In genomic region chr10:124025638-124026336, GRCh38 we compare ENCODE assay signal across 8 cellular contexts.
DNase-seq lines count a peak whose midpoint lies in the region; ATAC-seq lines count a peak whose summit lies in the region.

No MANE protein-coding gene starts in this region.

- no peaks in the 10 kb centered on the region for H3K9me3 ChIP-seq in BLaER1 treated with 17β-estradiol and CSF1 and Interleukin-3, amounts not matched to agents 10 nM and 100 nM (replicated peaks in 1 of 11)
- H3K9me3 ChIP-seq in adipocyte (ENCODE audit: control insufficient read depth, low read length): no peaks in the 10 kb centered on the region

- H4K20me1 ChIP-seq in BLaER1 treated with 17β-estradiol and CSF1 and Interleukin-3, amounts not matched to agents 10 nM and 100 nM: peaks cover 0 to 100% (median 70%) of the 10 kb centered on the region in 11 experiments; a peak in 18 of 22 replicates

- H3K36me3 Mint-ChIP-seq in memory B cell: peaks cover 20% of the 10 kb centered on the region

- ATAC-seq in memory B cell (ENCODE audit: low read depth) (peak; percentile 60), HG02798 (IDR thresholded peaks at IDR 0.05; ENCODE audit: poor library complexity, unreplicated experiment) (no peak), HG03039 (IDR thresholded peaks at IDR 0.05; ENCODE audit: unreplicated experiment) (no peak)

- H3K27ac ChIP-seq in BLaER1 treated with 17β-estradiol and CSF1 and Interleukin-3, amounts not matched to agents 10 nM and 100 nM: peak overlapping the region in 9 of 11 experiments; percentile 1 to 56 (median 29); a peak in 14 of 22 replicates

- peak; percentile 33 for DNase-seq in HT-29 (ENCODE audit: low spot score)
- peak; percentile 22 for DNase-seq in adipocyte (ENCODE audit: low read depth)
- no peak for DNase-seq in memory B cell (ENCODE audit: low spot score in 2 of 2)
- no peak for DNase-seq in kidney tubule cell (ENCODE audit: low spot score)
- no peak for DNase-seq in NCI-H2171 treated with DMSO at 0.1 percent for 48 hours (lab: John Stamatoyannopoulos, UW)

- peaks cover 13% of the 10 kb centered on the region for H3K4me1 Mint-ChIP-seq in memory B cell

- H3K27ac Mint-ChIP-seq in memory B cell: no peak overlapping the region

- peak overlapping the region in 9 of 11 experiments; percentile 1 to 43 (median 18); a peak in 9 of 22 replicates for H3K4me2 ChIP-seq in BLaER1 treated with 17β-estradiol and CSF1 and Interleukin-3, amounts not matched to agents 10 nM and 100 nM

- peaks cover 16 to 42% (median 24%) of the 10 kb centered on the region in 10 experiments; a peak in 19 of 20 replicates for H3K4me1 ChIP-seq in BLaER1 treated with 17β-estradiol and CSF1 and Interleukin-3, amounts not matched to agents 10 nM and 100 nM
- no peaks in the 10 kb centered on the region for H3K4me1 ChIP-seq in adipocyte (ENCODE audit: control insufficient read depth, insufficient read depth, low read length)

- no peaks in the 10 kb centered on the region for H3K27me3 ChIP-seq in BLaER1 treated with 17β-estradiol and CSF1 and Interleukin-3, amounts not matched to agents 10 nM and 100 nM
- peaks cover 5% of the 10 kb centered on the region for H3K27me3 ChIP-seq in adipocyte (replicated peaks; ENCODE audit: control insufficient read depth, insufficient read depth, low read length)

- H3K9ac ChIP-seq in BLaER1 treated with 17β-estradiol and CSF1 and Interleukin-3, amounts not matched to agents 10 nM and 100 nM: peak overlapping the region in 5 of 11 experiments; percentile 2 to 39 (median 10); a peak in 3 of 22 replicates
- H3K9ac ChIP-seq in adipocyte (ENCODE audit: low read length): no peak overlapping the region

- no peaks in the 10 kb centered on the region for H3K27me3 Mint-ChIP-seq in memory B cell

- H3K4me3 Mint-ChIP-seq in memory B cell: no peak overlapping the region

- H3K4me3 ChIP-seq in BLaER1 treated with 17β-estradiol and CSF1 and Interleukin-3, amounts not matched to agents 10 nM and 100 nM: no peak overlapping the region
- H3K4me3 ChIP-seq in adipocyte (ENCODE audit: low read length): no peak overlapping the region

- H3K9me3 Mint-ChIP-seq in memory B cell: no peaks in the 10 kb centered on the region

- H3K36me3 ChIP-seq in BLaER1 treated with 17β-estradiol and CSF1 and Interleukin-3, amounts not matched to agents 10 nM and 100 nM: peaks cover 85 to 100% (median 98%) of the 10 kb centered on the region in 11 experiments
- H3K36me3 ChIP-seq in adipocyte (ENCODE audit: control insufficient read depth, insufficient read depth, low read length, severe bottlenecking): peaks cover 2% of the 10 kb centered on the region

Comparison
In these comparisons a context has a peak if more than half of its experiments do, and no peak if none do; other contexts are left out.
1. DNase-seq: peak in HT-29 (single experiment) and adipocyte (single experiment); none in memory B cell (0 of 2), kidney tubule cell (single experiment) and NCI-H2171 treated with DMSO at 0.1 percent for 48 hours (single experiment).